29 cellular contexts compared by ENCODE assay signal in genomic region chr7:96636342-96636865, GRCh38.
DNase-seq lines count a peak whose midpoint lies in the region; ATAC-seq, FAIRE-seq and TF ChIP-seq lines count a peak whose summit lies in the region.
"Had no signal": no experiment of that assay in that cellular context is flagged by ENCODE, and none has a peak within 500 bp of the region (broad histone marks: within the 10 kb centered on the region; RNA-seq: fewer than 3 reads in every experiment).

No MANE protein-coding gene starts in this region.

- TF ChIP-seq EP300 in K562 (IDR thresholded peaks at IDR 0.05; ENCODE audit: low read length) = no peak

- no peaks in the 10 kb centered on the region for H3K79me2 ChIP-seq in GM23248 (ENCODE audit: insufficient read depth)
- no peaks in the 10 kb centered on the region for H3K79me2 ChIP-seq in K562 (ENCODE audit: control insufficient read depth, insufficient read depth, low read length)
- H3K79me2 ChIP-seq in hepatocyte = no peaks in the 10 kb centered on the region

- no peaks in the 10 kb centered on the region for H4K20me1 ChIP-seq in GM23248 (ENCODE audit: insufficient read depth)
- H4K20me1 ChIP-seq in K562 (replicated peaks; ENCODE audit: control insufficient read depth, insufficient read depth, low read length) = no peaks in the 10 kb centered on the region
- no peaks in the 10 kb centered on the region for H4K20me1 ChIP-seq in hepatocyte (ENCODE audit: insufficient read depth, poor library complexity, severe bottlenecking)

- H3K4me2 ChIP-seq in GM23248 (ENCODE audit: unreplicated experiment) (no peak overlapping the region), K562 (ENCODE audit: insufficient read depth, low read length) (no peak overlapping the region), hepatocyte (no peak overlapping the region)
- H3K4me2 ChIP-seq: KMS-11, PC-9 had no signal

- intact Hi-C loops in K562 (cut with micrococcal nuclease) = no loop called here
- intact Hi-C loops in psoas muscle (cut with DNase I) = no loop called here
- intact Hi-C loops in aorta (cut with DNase I) = no loop called here

- H3K9me3 ChIP-seq in GM23248 (ENCODE audit: low read depth) (no peaks in the 10 kb centered on the region), K562 (replicated peaks; ENCODE audit: control insufficient read depth, insufficient read depth, low read depth, low read length) (no peaks in the 10 kb centered on the region), psoas muscle (no peaks in the 10 kb centered on the region), hepatocyte (ENCODE audit: low read depth) (no peaks in the 10 kb centered on the region), aorta (ENCODE audit: control insufficient read depth, low read length) (no peaks in the 10 kb centered on the region)
- H3K9me3 ChIP-seq: Caco-2, gastroesophageal sphincter had no signal

- POLR2A ChIA-PET in K562 (lab: Yijun Ruan, JAX) = interaction anchor here (0.6 kb wide), 1 partner anchor 670 kb away, joined by 3 read pairs; no protein-coding TSS in a partner anchor

- H3K4me1 ChIP-seq in GM23248 (ENCODE audit: insufficient read depth) = no peaks in the 10 kb centered on the region
- H3K4me1 ChIP-seq in K562 (replicated peaks in 1 of 2; ENCODE audit: control insufficient read depth in 2 of 2, insufficient read depth in 2 of 2, low read length in 2 of 2) = no peaks in the 10 kb centered on the region
- peaks cover 13% of the 10 kb centered on the region for H3K4me1 ChIP-seq in psoas muscle
- H3K4me1 ChIP-seq in hepatocyte (ENCODE audit: insufficient read depth) = no peaks in the 10 kb centered on the region
- H3K4me1 ChIP-seq in aorta (ENCODE audit: control insufficient read depth in 1 of 2, insufficient read depth in 2 of 2, low read length in 2 of 2) = no peaks in the 10 kb centered on the region
- H3K4me1 ChIP-seq: Caco-2, gastroesophageal sphincter had no signal

- H3K4me3 ChIP-seq in AG09309 (ENCODE audit: control insufficient read depth, low read depth, low read length) = no peak overlapping the region
- H3K4me3 ChIP-seq in GM23248 = no peak overlapping the region
- no peak overlapping the region for H3K4me3 ChIP-seq in K562
- peak overlapping the region; percentile 23 for H3K4me3 ChIP-seq in psoas muscle
- no peak overlapping the region for H3K4me3 ChIP-seq in hepatocyte
- H3K4me3 ChIP-seq in aorta (ENCODE audit: low read length in 2 of 2) = no peak overlapping the region
- H3K4me3 ChIP-seq: gastroesophageal sphincter, lung, PC-9 had no signal

- DNase-seq in AG09309 (ENCODE audit: low read depth) (peak; percentile 5), GM23248 (peak; percentile 21), K562 (ENCODE audit: extremely low read depth in 1 of 4, low spot score in 3 of 4) (no peak), psoas muscle (no peak), hepatocyte (ENCODE audit: low spot score) (no peak), aorta (no peak), SHP77 (lab: John Stamatoyannopoulos, UW) (no peak)
- DNase-seq: activated CD8-positive, alpha-beta memory T cell treated with anti-CD3 and anti-CD28 coated beads, Interleukin-2, amount 50 U/mL, for 48 hours; activated CD8-positive, alpha-beta T cell treated with anti-CD3 and anti-CD28 coated beads for 36 hours; activated naive CD4-positive, alpha-beta T cell treated with Interleukin-2 at 50 U/mL for 16 hours; C1 segment of cervical spinal cord; Caco-2; HFFc6; NCI-H1930; NCI-H526; occipital lobe; PC-9; Right ventricle myocardium superior; small intestine; stimulated activated naive CD4-positive, alpha-beta T cell treated with Interleukin-2 at 50 U/mL for 16 hours; T-helper 2 cell had no signal

- H3K9me2 ChIP-seq in GM23248 (ENCODE audit: insufficient read depth) (no peaks in the 10 kb centered on the region), hepatocyte (replicated peaks; ENCODE audit: insufficient read depth) (no peaks in the 10 kb centered on the region)

- H2AFZ ChIP-seq in GM23248 (no peak overlapping the region), K562 (ENCODE audit: low read depth, low read length) (no peak overlapping the region), hepatocyte (no peak overlapping the region)
- H2AFZ ChIP-seq: PC-9 had no signal

- no peak for ATAC-seq in K562
- peak in 3 of 4 donors; percentile 26 to 41 (median 40) for ATAC-seq in psoas muscle
- no peak for ATAC-seq in GM21723 (IDR thresholded peaks at IDR 0.05; ENCODE audit: unreplicated experiment)
- no peak for ATAC-seq in aorta (ENCODE audit: low FRiP score)
- ATAC-seq: activated CD8-positive, alpha-beta T cell treated with anti-CD3 and anti-CD28 coated beads for 36 hours; esophagus mucosa; gastroesophageal sphincter; natural killer cell treated with Interleukin-12 subunit alpha and Interleukin-12 subunit beta and Interleukin-15 and Interleukin-18, amount 100 ng/mL, for 72 hours had no signal

- H3K36me3 ChIP-seq in GM23248 (ENCODE audit: low read depth) (no peaks in the 10 kb centered on the region), K562 (ENCODE audit: control insufficient read depth, insufficient read depth, low read length) (no peaks in the 10 kb centered on the region), psoas muscle (ENCODE audit: insufficient read depth in 1 of 2, low read depth in 1 of 2) (no peaks in the 10 kb centered on the region), hepatocyte (replicated peaks; ENCODE audit: insufficient read depth, low read depth) (no peaks in the 10 kb centered on the region), aorta (ENCODE audit: control insufficient read depth in 1 of 2, insufficient read depth in 2 of 2, low read length in 1 of 2) (peaks cover 0 to 7% of the 10 kb centered on the region in 2 donors)

- H3K27ac ChIP-seq in GM23248 (no peak overlapping the region), K562 (ENCODE audit: extremely low read depth, low read depth, low read length) (no peak overlapping the region), psoas muscle (peak overlapping the region; percentile 68), hepatocyte (no peak overlapping the region), aorta (ENCODE audit: low read depth in 1 of 2, low read length in 2 of 2) (no peak overlapping the region)
- H3K27ac ChIP-seq: gastroesophageal sphincter, KMS-11, PC-9 had no signal

- CTCF ChIA-PET in K562 (lab: Yijun Ruan, JAX; ENCODE audit: low intra/inter-chr PET ratio) = no interaction called here

- TF ChIP-seq POLR2A in K562 (conservative IDR thresholded peaks at IDR 0.05) = no peak

- H3K9me1 ChIP-seq in K562 (ENCODE audit: control insufficient read depth, insufficient read depth, low read length) = no peaks in the 10 kb centered on the region

- TF ChIP-seq RAD21 in K562 (CRISPR knock-in tag; conservative IDR thresholded peaks at IDR 0.05 in 1 of 2, IDR thresholded peaks at IDR 0.05 in 1 of 2) = no peak

- BruUV-seq in K562 (replicated peaks; lab: Mats Ljungman, UMichigan) = no TSS peak

- no peak for FAIRE-seq in K562 (lab: Jason Lieb, UNC)
- FAIRE-seq: G401.6, H1, small intestine had no signal

- H3K9ac ChIP-seq in GM23248 (no peak overlapping the region), K562 (ENCODE audit: insufficient read depth in 1 of 2, low read depth in 2 of 2, low read length in 2 of 2) (no peak overlapping the region)
- H3K9ac ChIP-seq: KMS-11 had no signal

- no peak for TF ChIP-seq CTCF in AG09309 (IDR thresholded peaks at IDR 0.05; ENCODE audit: control insufficient read depth, insufficient read depth, low read depth, low read length, missing control alignments)
- no peak for TF ChIP-seq CTCF in K562 (IDR thresholded peaks at IDR 0.05 in 2 of 3, conservative IDR thresholded peaks at IDR 0.05 in 1 of 3; ENCODE audit: insufficient read depth in 2 of 3, low read depth in 1 of 3, low read length in 3 of 3)
- TF ChIP-seq CTCF in psoas muscle (IDR thresholded peaks at IDR 0.05) = no peak
- no peak for TF ChIP-seq CTCF in hepatocyte (IDR thresholded peaks at IDR 0.05; ENCODE audit: poor library complexity)

- in situ Hi-C loops in GM23248 (cut with MboI) = no loop called here
- in situ Hi-C loops in K562 (cut with MboI) = no loop called here

- H3K27me3 ChIP-seq in GM23248 (replicated peaks; ENCODE audit: insufficient read depth) = no peaks in the 10 kb centered on the region
- no peaks in the 10 kb centered on the region for H3K27me3 ChIP-seq in K562 (ENCODE audit: control insufficient read depth in 2 of 2, insufficient read depth in 2 of 2, low read length in 2 of 2)
- no peaks in the 10 kb centered on the region for H3K27me3 ChIP-seq in psoas muscle (ENCODE audit: insufficient read depth in 3 of 3, low read length in 2 of 3)
- no peaks in the 10 kb centered on the region for H3K27me3 ChIP-seq in hepatocyte
- no peaks in the 10 kb centered on the region for H3K27me3 ChIP-seq in aorta (ENCODE audit: control insufficient read depth in 1 of 2, insufficient read depth in 2 of 2, low read length in 1 of 2)
- H3K27me3 ChIP-seq: gastroesophageal sphincter had no signal

- 24 to 61% methylated on average over 1 of the region's 1 CpG for WGBS in GM23248 (ENCODE audit: low coverage in 1 of 2, low lambda C conversion rate in 2 of 2, missing lambda C conversion rate in 2 of 2), 2 experiments
- WGBS in K562 (ENCODE audit: insufficient coverage, low coverage, missing lambda C conversion rate) = 0% methylated on average over 1 of the region's 1 CpG
- 66 to 74% (median 67%) methylated on average over 1 of the region's 1 CpG for WGBS in psoas muscle, 3 donors
- 81% methylated on average over 1 of the region's 1 CpG for WGBS in hepatocyte (ENCODE audit: low lambda C conversion rate, missing lambda C conversion rate)
- 73 to 88% methylated on average over 1 of the region's 1 CpG for WGBS in aorta, 2 donors

- no peaks in the 10 kb centered on the region for H3F3A ChIP-seq in GM23248 (ENCODE audit: insufficient read depth)

TF ChIP-seq in K562, 482 proteins besides CTCF, POLR2A, EP300 and RAD21:
- TF ChIP-seq MAFF (IDR thresholded peaks at IDR 0.05; ENCODE audit: low read length) (peak; percentile 21; the same call in 1 of the 2 replicates), C11orf30 (IDR thresholded peaks at IDR 0.05; ENCODE audit: low read depth) (0 out of 2 replicates have a peak, but pooled peaks have one; percentile 18), ZNF316 (IDR thresholded peaks at IDR 0.05) (peak; percentile 45; the same call in 1 of the 2 replicates), BCL6 (CRISPR knock-in tag; IDR thresholded peaks at IDR 0.05) (no peak), ZNF212 (CRISPR knock-in tag; IDR thresholded peaks at IDR 0.05) (no peak), MAFG (tag; conservative IDR thresholded peaks at IDR 0.05) (0 out of 2 replicates have a peak, but pooled peaks have one; percentile 19)

Comparison
In these comparisons a context has a peak if more than half of its experiments do, and no peak if none do; other contexts are left out.
1. DNase-seq: peak in AG09309 (single experiment) and GM23248 (single experiment); none in K562 (0 of 4), psoas muscle (0 of 2), hepatocyte (single experiment), aorta (0 of 2) and SHP77 (0 of 2).
2. ATAC-seq: peak in psoas muscle (3 of 4); none in K562 (single experiment), GM21723 (single experiment) and aorta (single experiment).